ENCODE assay signal across 17 cellular contexts in the genomic region with DNA sequence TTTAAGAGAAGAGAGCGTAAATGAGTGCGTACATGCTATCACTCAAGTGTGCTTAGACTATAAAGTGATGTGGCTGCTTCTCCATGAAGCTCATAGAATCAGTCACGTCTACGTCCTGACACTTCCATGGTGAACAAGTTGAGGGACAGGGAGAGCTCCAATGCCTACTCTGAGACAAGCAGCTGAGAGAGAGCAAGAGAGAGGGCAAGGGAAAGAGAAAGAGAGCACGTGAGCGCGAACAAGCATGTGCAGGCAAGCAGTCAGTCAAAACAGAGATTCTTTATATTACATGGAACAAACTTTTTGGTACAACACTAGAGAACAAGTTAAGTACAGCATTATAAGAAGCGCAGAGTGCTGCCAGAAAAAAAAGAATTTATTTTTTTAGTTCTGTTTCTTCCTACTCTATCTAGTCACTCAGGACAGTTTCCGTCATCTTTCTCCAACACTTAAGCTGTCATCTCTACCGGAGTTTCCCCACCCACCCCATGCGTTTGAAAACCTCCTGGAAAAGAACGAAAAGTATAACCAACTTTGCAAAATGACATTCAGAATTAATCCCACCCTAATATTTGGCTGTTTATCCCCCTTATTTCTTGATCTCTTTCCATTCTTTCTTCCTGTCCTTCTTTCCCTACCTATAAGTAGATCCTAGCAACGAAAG.
DNase-seq lines count a peak whose midpoint lies in the region; ATAC-seq and TF ChIP-seq lines count a peak whose summit lies in the region.
"Had no signal": no experiment of that assay in that cellular context is flagged by ENCODE, and none has a peak within 500 bp of the region (broad histone marks: within the 10 kb centered on the region; RNA-seq: fewer than 3 reads in every experiment).

No MANE protein-coding gene starts in this region.

- no peak overlapping the region for H3K4me3 Mint-ChIP-seq in WTC11
- H3K4me3 Mint-ChIP-seq in activated naive CD8-positive, alpha-beta T cell treated with anti-CD3 and anti-CD28 coated beads, Interleukin-2, amount 50 U/mL, for 24 hours, result no peak overlapping the region
- H3K4me3 Mint-ChIP-seq: activated naive CD4-positive, alpha-beta T cell treated with anti-CD3 and anti-CD28 coated beads, Interleukin-2, amount 50 U/mL, for 24 hours; activated T-cell treated with anti-CD3 and anti-CD28 coated beads, Interleukin-2, amount 50 U/mL, for 24 hours had no signal

- H3K27me3 ChIP-seq in subcutaneous abdominal adipose tissue (ENCODE audit: control insufficient read depth in 5 of 5, insufficient read depth in 4 of 5, low read length in 5 of 5) (no peaks in the 10 kb centered on the region), left lung (no peaks in the 10 kb centered on the region)

- peaks cover 84% of the 10 kb centered on the region for H3K4me1 Mint-ChIP-seq in WTC11
- no peaks in the 10 kb centered on the region for H3K4me1 Mint-ChIP-seq in activated naive CD8-positive, alpha-beta T cell treated with anti-CD3 and anti-CD28 coated beads, Interleukin-2, amount 50 U/mL, for 24 hours
- H3K4me1 Mint-ChIP-seq: activated naive CD4-positive, alpha-beta T cell treated with anti-CD3 and anti-CD28 coated beads, Interleukin-2, amount 50 U/mL, for 24 hours had no signal

- H3K9me3 Mint-ChIP-seq in WTC11, result no peaks in the 10 kb centered on the region
- no peaks in the 10 kb centered on the region for H3K9me3 Mint-ChIP-seq in activated naive CD8-positive, alpha-beta T cell treated with anti-CD3 and anti-CD28 coated beads, Interleukin-2, amount 50 U/mL, for 24 hours
- H3K9me3 Mint-ChIP-seq: activated naive CD4-positive, alpha-beta T cell treated with anti-CD3 and anti-CD28 coated beads, Interleukin-2, amount 50 U/mL, for 24 hours; activated T-cell treated with anti-CD3 and anti-CD28 coated beads, Interleukin-2, amount 50 U/mL, for 24 hours had no signal

- intact Hi-C loops in left lung (cut with DNase I), result no loop called here

- peak overlapping the region; percentile 64 for H3K27ac ChIP-seq in subcutaneous abdominal adipose tissue (ENCODE audit: low read depth, low read length)
- peak overlapping the region in 1 of 2 donors; percentile 18 for H3K27ac ChIP-seq in left lung
- H3K27ac ChIP-seq: C4-2B, prostate gland, SK-N-MC had no signal

- H3K4me3 ChIP-seq in epithelial cell of esophagus (ENCODE audit: low read length) (peak overlapping the region; percentile 18), subcutaneous abdominal adipose tissue (ENCODE audit: low read depth in 1 of 5, low read length in 5 of 5) (peak overlapping the region in 3 of 5 donors; percentile 26 to 36 (median 33)), left lung (no peak overlapping the region)
- H3K4me3 ChIP-seq: prostate gland, SK-N-MC had no signal

- H3K36me3 ChIP-seq in subcutaneous abdominal adipose tissue (ENCODE audit: control insufficient read depth in 5 of 5, insufficient read depth in 5 of 5, low read length in 5 of 5), result no peaks in the 10 kb centered on the region
- no peaks in the 10 kb centered on the region for H3K36me3 ChIP-seq in left lung
- H3K36me3 ChIP-seq: prostate gland had no signal

- H3K9me3 ChIP-seq in subcutaneous abdominal adipose tissue (ENCODE audit: control insufficient read depth in 5 of 5, low read length in 5 of 5), result no peaks in the 10 kb centered on the region
- no peaks in the 10 kb centered on the region for H3K9me3 ChIP-seq in left lung
- H3K9me3 ChIP-seq: prostate gland had no signal

- H3K9ac ChIP-seq in subcutaneous abdominal adipose tissue (ENCODE audit: low read length in 5 of 5), result peak overlapping the region in 1 of 5 donors; percentile 33

- H3K4me1 ChIP-seq in subcutaneous abdominal adipose tissue (ENCODE audit: control insufficient read depth in 5 of 5, insufficient read depth in 5 of 5, low read length in 5 of 5) (peaks cover 5 to 68% (median 65%) of the 10 kb centered on the region in 5 donors), left lung (peaks cover 8 to 11% of the 10 kb centered on the region in 2 donors)
- H3K4me1 ChIP-seq: prostate gland had no signal

- no peak; the same call in 1 of the 2 replicates for ATAC-seq in WTC11
- ATAC-seq in activated naive CD8-positive, alpha-beta T cell treated with anti-CD3 and anti-CD28 coated beads, Interleukin-2, amount 50 U/mL, for 24 hours, result no peak
- ATAC-seq in left lung, result no peak
- no peak for ATAC-seq in GM19452 (IDR thresholded peaks at IDR 0.05; ENCODE audit: unreplicated experiment)
- no peak for ATAC-seq in GM21717 (IDR thresholded peaks at IDR 0.05; ENCODE audit: unreplicated experiment)

- DNase-seq in WTC11 (ENCODE audit: low spot score) (no peak), epithelial cell of esophagus (ENCODE audit: low read depth) (peak; percentile 35), medulla oblongata (ENCODE audit: extremely low spot score) (peak; percentile 73), left lung (no peak)
- no peak for DNase-seq in activated naive CD8-positive, alpha-beta T cell treated with anti-CD3 and anti-CD28 coated beads, Interleukin-2, amount 50 U/mL, for 24 hours
- DNase-seq: activated CD4-positive, alpha-beta T cell treated with anti-CD3 and anti-CD28 coated beads, Interleukin-2, amount 50 U/mL, for 4 hours; activated T-cell treated with anti-CD3 and anti-CD28 coated beads, Interleukin-2, amount 50 U/mL, for 24 hours; kidney glomerular epithelial cell; NCI-H1694; NCI-H446 treated with DMSO at 0.1 percent for 48 hours had no signal

- no peaks in the 10 kb centered on the region for H3K36me3 Mint-ChIP-seq in WTC11
- no peaks in the 10 kb centered on the region for H3K36me3 Mint-ChIP-seq in activated naive CD8-positive, alpha-beta T cell treated with anti-CD3 and anti-CD28 coated beads, Interleukin-2, amount 50 U/mL, for 24 hours (ENCODE audit: low read depth)

- CTCF ChIA-PET in WTC11 (lab: Charles Lee), result no interaction called here

- POLR2A ChIA-PET in WTC11 (lab: Charles Lee), result interaction anchor here (0.5 kb wide), 1 partner anchor 12 kb away, joined by 3 read pairs; no protein-coding TSS in a partner anchor

- TF ChIP-seq CTCF in WTC11 (IDR thresholded peaks at IDR 0.05) (no peak), epithelial cell of esophagus (IDR thresholded peaks at IDR 0.05; ENCODE audit: insufficient read depth, low read depth, low read length, missing control alignments) (no peak), left lung (IDR thresholded peaks at IDR 0.05) (no peak)

- no peaks in the 10 kb centered on the region for H3K27me3 Mint-ChIP-seq in WTC11 (ENCODE audit: low read depth)
- peaks cover 2% of the 10 kb centered on the region for H3K27me3 Mint-ChIP-seq in activated naive CD8-positive, alpha-beta T cell treated with anti-CD3 and anti-CD28 coated beads, Interleukin-2, amount 50 U/mL, for 24 hours
- H3K27me3 Mint-ChIP-seq: activated naive CD4-positive, alpha-beta T cell treated with anti-CD3 and anti-CD28 coated beads, Interleukin-2, amount 50 U/mL, for 24 hours; activated T-cell treated with anti-CD3 and anti-CD28 coated beads, Interleukin-2, amount 50 U/mL, for 24 hours had no signal

- H3K27ac Mint-ChIP-seq in WTC11, result peak overlapping the region; percentile 20
- H3K27ac Mint-ChIP-seq in activated naive CD8-positive, alpha-beta T cell treated with anti-CD3 and anti-CD28 coated beads, Interleukin-2, amount 50 U/mL, for 24 hours, result no peak overlapping the region
- H3K27ac Mint-ChIP-seq: activated naive CD4-positive, alpha-beta T cell treated with anti-CD3 and anti-CD28 coated beads, Interleukin-2, amount 50 U/mL, for 24 hours; activated T-cell treated with anti-CD3 and anti-CD28 coated beads, Interleukin-2, amount 50 U/mL, for 24 hours had no signal

TF ChIP-seq in WTC11, 78 proteins besides CTCF, POLR2A, EP300 and RAD21:
- TF ChIP-seq PREB (CRISPR knock-in tag; IDR thresholded peaks at IDR 0.05; ENCODE audit: borderline replicate concordance), result no peak
- no peak for TF ChIP-seq ZMAT4 (CRISPR knock-in tag; IDR thresholded peaks at IDR 0.05)
- no peak for TF ChIP-seq ZNF121 (CRISPR knock-in tag; IDR thresholded peaks at IDR 0.05)
- TF ChIP-seq HMGA2 (CRISPR knock-in tag; IDR thresholded peaks at IDR 0.05), result no peak
- TF ChIP-seq TEAD4 (CRISPR knock-in tag; IDR thresholded peaks at IDR 0.05), result no peak
- TF ChIP-seq IRF2 (CRISPR knock-in tag; IDR thresholded peaks at IDR 0.05; ENCODE audit: borderline replicate concordance, low read depth), result no peak

Comparison
In these comparisons a context has a peak if more than half of its experiments do, and no peak if none do; other contexts are left out.
1. DNase-seq: peak in epithelial cell of esophagus (single experiment) and medulla oblongata (single experiment); none in WTC11 (single experiment), activated naive CD8-positive, alpha-beta T cell treated with anti-CD3 and anti-CD28 coated beads, Interleukin-2, amount 50 U/mL, for 24 hours (single experiment) and left lung (0 of 2).
2. H3K4me3 ChIP-seq: peak in epithelial cell of esophagus (single experiment) and subcutaneous abdominal adipose tissue (3 of 5); none in left lung (0 of 2).